In the genomic region with DNA sequence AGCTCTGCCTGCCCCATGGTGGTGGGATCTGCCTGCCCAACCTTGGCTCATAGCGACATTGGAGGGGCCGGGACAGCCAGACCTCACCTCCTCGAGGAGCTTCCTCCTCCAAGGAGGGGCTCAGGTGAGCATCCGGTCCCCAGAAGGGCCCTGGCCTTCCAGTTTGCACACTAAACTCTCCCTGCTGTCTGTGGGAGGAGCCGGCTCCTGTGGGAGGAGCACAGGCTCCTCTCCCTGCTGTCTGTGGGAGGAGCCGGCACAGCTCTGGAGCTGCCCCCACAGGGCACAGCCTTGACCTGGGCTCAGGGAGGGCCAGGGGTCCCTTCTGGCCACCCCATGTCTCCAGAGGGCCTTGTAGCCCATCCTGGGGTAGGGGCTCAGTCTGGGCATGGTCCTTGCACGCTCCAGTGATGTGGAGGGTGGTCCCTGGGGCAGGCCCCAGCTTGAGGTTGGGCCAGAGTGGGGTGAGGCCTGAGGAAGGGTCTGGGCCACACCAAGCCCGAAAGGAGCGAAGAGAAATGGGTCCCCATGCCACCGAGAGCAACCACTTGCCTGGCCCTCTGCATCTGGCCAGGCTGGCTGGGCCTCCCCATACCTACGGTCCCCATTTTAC, we compare ENCODE assay signal across 23 cellular contexts.
A peak's percentile ranks its signal among the peaks of the same experiment; 100 is the strongest.
DNase-seq lines count a peak whose midpoint lies in the region; ATAC-seq and TF ChIP-seq lines count a peak whose summit lies in the region.
"Had no signal": no experiment of that assay in that cellular context is flagged by ENCODE, and none has a peak within 500 bp of the region (broad histone marks: within the 10 kb centered on the region; RNA-seq: fewer than 3 reads in every experiment).

No MANE protein-coding gene starts in this region.

- H3K9me3 ChIP-seq in Karpas-422 (ENCODE audit: low read length) (no peaks in the 10 kb centered on the region), lower lobe of right lung (no peaks in the 10 kb centered on the region)
- H3K9me3 ChIP-seq: Caco-2, SJSA1 had no signal

- H3K27me3 Mint-ChIP-seq in activated CD4-positive, alpha-beta memory T cell treated with anti-CD3 and anti-CD28 coated beads, Interleukin-2, amount 10 ng/mL, durations not matched to agents 7 days and 5 days: no peaks in the 10 kb centered on the region
- H3K27me3 Mint-ChIP-seq in activated CD4-positive, alpha-beta memory T cell treated with anti-CD3 and anti-CD28 coated beads for 36 hours: peaks cover 5% of the 10 kb centered on the region
- peaks cover 0 to 3% (median 2%) of the 10 kb centered on the region in 3 donors for H3K27me3 Mint-ChIP-seq in CD14-positive monocyte (ENCODE audit: low read depth in 3 of 3)
- H3K27me3 Mint-ChIP-seq: activated naive CD8-positive, alpha-beta T cell treated with anti-CD3 and anti-CD28 coated beads for 36 hours had no signal

- H3K27me3 ChIP-seq in Karpas-422 (ENCODE audit: low read length): no peaks in the 10 kb centered on the region
- H3K27me3 ChIP-seq in lower lobe of right lung (ENCODE audit: low read depth): no peaks in the 10 kb centered on the region
- H3K27me3 ChIP-seq: SJSA1 had no signal

- no peaks in the 10 kb centered on the region for H3K9me3 Mint-ChIP-seq in activated CD4-positive, alpha-beta memory T cell treated with anti-CD3 and anti-CD28 coated beads, Interleukin-2, amount 10 ng/mL, durations not matched to agents 7 days and 5 days
- H3K9me3 Mint-ChIP-seq in activated CD4-positive, alpha-beta memory T cell treated with anti-CD3 and anti-CD28 coated beads for 36 hours: no peaks in the 10 kb centered on the region
- H3K9me3 Mint-ChIP-seq in CD14-positive monocyte: peaks cover 0 to 2% (median 0%) of the 10 kb centered on the region in 7 donors
- H3K9me3 Mint-ChIP-seq: activated naive CD8-positive, alpha-beta T cell treated with anti-CD3 and anti-CD28 coated beads for 36 hours; activated T-helper 17 cell treated with anti-CD3 and anti-CD28 coated beads, Interleukin-2, amount 50 U/mL, for 72 hours; central memory CD8-positive, alpha-beta T cell; T-cell had no signal

- CTCF ChIA-PET in activated CD4-positive, alpha-beta memory T cell treated with anti-CD3 and anti-CD28 coated beads, Interleukin-2, amount 10 ng/mL, durations not matched to agents 7 days and 5 days (lab: Charles Lee): no interaction called here
- CTCF ChIA-PET in activated CD4-positive, alpha-beta memory T cell treated with anti-CD3 and anti-CD28 coated beads for 36 hours (lab: Charles Lee): no interaction called here

- no peak overlapping the region for H3K4me2 ChIP-seq in Karpas-422 (ENCODE audit: low read depth, low read length, poor library complexity, severe bottlenecking)
- H3K4me2 ChIP-seq: smooth muscle cell had no signal

- no peaks in the 10 kb centered on the region for H3K36me3 ChIP-seq in Karpas-422 (ENCODE audit: insufficient read depth, low read length)
- no peaks in the 10 kb centered on the region for H3K36me3 ChIP-seq in lower lobe of right lung
- H3K36me3 ChIP-seq: SJSA1 had no signal

- H3K27ac ChIP-seq in Karpas-422 (ENCODE audit: low read length) (no peak overlapping the region), lower lobe of right lung (no peak overlapping the region)
- H3K27ac ChIP-seq: SJSA1 had no signal

- H3K4me1 Mint-ChIP-seq in activated CD4-positive, alpha-beta memory T cell treated with anti-CD3 and anti-CD28 coated beads, Interleukin-2, amount 10 ng/mL, durations not matched to agents 7 days and 5 days: no peaks in the 10 kb centered on the region
- H3K4me1 Mint-ChIP-seq in activated CD4-positive, alpha-beta memory T cell treated with anti-CD3 and anti-CD28 coated beads for 36 hours (ENCODE audit: low read depth): no peaks in the 10 kb centered on the region
- peaks cover 4% of the 10 kb centered on the region for H3K4me1 Mint-ChIP-seq in CD14-positive monocyte
- H3K4me1 Mint-ChIP-seq: T-cell had no signal

- H3K79me2 ChIP-seq in Karpas-422 (ENCODE audit: low read length): no peaks in the 10 kb centered on the region

- no peaks in the 10 kb centered on the region for H4K20me1 ChIP-seq in Karpas-422 (ENCODE audit: insufficient read depth, low read depth, low read length)

- no peaks in the 10 kb centered on the region for H3K9me2 ChIP-seq in Karpas-422 (replicated peaks; ENCODE audit: insufficient read depth, low read length)

- H3K27ac Mint-ChIP-seq in activated CD4-positive, alpha-beta memory T cell treated with anti-CD3 and anti-CD28 coated beads, Interleukin-2, amount 10 ng/mL, durations not matched to agents 7 days and 5 days: no peak overlapping the region
- no peak overlapping the region for H3K27ac Mint-ChIP-seq in activated CD4-positive, alpha-beta memory T cell treated with anti-CD3 and anti-CD28 coated beads for 36 hours
- no peak overlapping the region for H3K27ac Mint-ChIP-seq in CD14-positive monocyte
- H3K27ac Mint-ChIP-seq: activated naive CD8-positive, alpha-beta T cell treated with anti-CD3 and anti-CD28 coated beads for 36 hours; activated T-helper 17 cell treated with anti-CD3 and anti-CD28 coated beads, Interleukin-2, amount 50 U/mL, for 72 hours; T-cell had no signal

- no peak overlapping the region for H3K4me3 ChIP-seq in Karpas-422 (ENCODE audit: low read length)
- H3K4me3 ChIP-seq in lower lobe of right lung: no peak overlapping the region
- H3K4me3 ChIP-seq: SJSA1, smooth muscle cell had no signal

- no peaks in the 10 kb centered on the region for H3K36me3 Mint-ChIP-seq in activated CD4-positive, alpha-beta memory T cell treated with anti-CD3 and anti-CD28 coated beads, Interleukin-2, amount 10 ng/mL, durations not matched to agents 7 days and 5 days (ENCODE audit: low read depth)
- no peaks in the 10 kb centered on the region for H3K36me3 Mint-ChIP-seq in activated CD4-positive, alpha-beta memory T cell treated with anti-CD3 and anti-CD28 coated beads for 36 hours
- H3K36me3 Mint-ChIP-seq in CD14-positive monocyte: no peaks in the 10 kb centered on the region
- H3K36me3 Mint-ChIP-seq: activated naive CD8-positive, alpha-beta T cell treated with anti-CD3 and anti-CD28 coated beads for 36 hours; T-cell had no signal

- no peak overlapping the region for H3K4me3 Mint-ChIP-seq in activated CD4-positive, alpha-beta memory T cell treated with anti-CD3 and anti-CD28 coated beads, Interleukin-2, amount 10 ng/mL, durations not matched to agents 7 days and 5 days
- no peak overlapping the region for H3K4me3 Mint-ChIP-seq in activated CD4-positive, alpha-beta memory T cell treated with anti-CD3 and anti-CD28 coated beads for 36 hours
- H3K4me3 Mint-ChIP-seq in CD14-positive monocyte: no peak overlapping the region
- H3K4me3 Mint-ChIP-seq: activated naive CD8-positive, alpha-beta T cell treated with anti-CD3 and anti-CD28 coated beads for 36 hours; activated T-helper 17 cell treated with anti-CD3 and anti-CD28 coated beads, Interleukin-2, amount 50 U/mL, for 72 hours; central memory CD8-positive, alpha-beta T cell; T-cell had no signal

- intact Hi-C loops in activated CD4-positive, alpha-beta memory T cell treated with anti-CD3 and anti-CD28 coated beads for 36 hours (cut with micrococcal nuclease): no loop called here
- intact Hi-C loops in CD14-positive monocyte (cut with micrococcal nuclease) (no loop called here), lower lobe of right lung (cut with DNase I) (no loop called here)

- H3K9ac ChIP-seq in Karpas-422 (ENCODE audit: low read length): no peak overlapping the region

- POLR2A ChIA-PET in activated CD4-positive, alpha-beta memory T cell treated with anti-CD3 and anti-CD28 coated beads, Interleukin-2, amount 10 ng/mL, durations not matched to agents 7 days and 5 days (lab: Charles Lee): no interaction called here
- POLR2A ChIA-PET in activated CD4-positive, alpha-beta memory T cell treated with anti-CD3 and anti-CD28 coated beads for 36 hours (lab: Charles Lee): interaction anchor here (0.6 kb wide), 1 partner anchor 85 kb away, joined by 3 read pairs; no protein-coding TSS in a partner anchor

- peak; percentile 13 for DNase-seq in activated CD4-positive, alpha-beta memory T cell treated with anti-CD3 and anti-CD28 coated beads, Interleukin-2, amount 10 ng/mL, durations not matched to agents 7 days and 5 days
- no peak for DNase-seq in activated CD4-positive, alpha-beta memory T cell treated with anti-CD3 and anti-CD28 coated beads for 36 hours
- DNase-seq in CD14-positive monocyte (ENCODE audit: low spot score) (peak; percentile 38), Karpas-422 (peak; percentile 71), lower lobe of right lung (peak; percentile 30)
- DNase-seq: activated naive CD8-positive, alpha-beta T cell treated with anti-CD3 and anti-CD28 coated beads for 36 hours; Caco-2; KG1; left cardiac atrium; mesenchymal stem cell; NCI-H146; nucleus accumbens; substantia nigra had no signal

- H2AFZ ChIP-seq in Karpas-422 (ENCODE audit: low read length): no peak overlapping the region

- ATAC-seq in lower lobe of right lung (no peak), HG03521 (IDR thresholded peaks at IDR 0.05; ENCODE audit: unreplicated experiment) (no peak), GM19463 (IDR thresholded peaks at IDR 0.05; ENCODE audit: unreplicated experiment) (no peak), GM18870 (IDR thresholded peaks at IDR 0.05; ENCODE audit: unreplicated experiment) (no peak)
- ATAC-seq: activated CD4-positive, CD25-positive, alpha-beta regulatory T cell treated with anti-CD3 and anti-CD28 coated beads, Interleukin-2, amount 50 U/mL, for 24 hours; activated T-helper 17 cell treated with anti-CD3 and anti-CD28 coated beads, Interleukin-2, amount 50 U/mL, for 72 hours; left cardiac atrium; Panc1 had no signal

- TF ChIP-seq CTCF in CD14-positive monocyte (IDR thresholded peaks at IDR 0.05): no peak
- TF ChIP-seq CTCF in lower lobe of right lung (IDR thresholded peaks at IDR 0.05): no peak

- H3K4me1 ChIP-seq in Karpas-422 (ENCODE audit: low read length) (peaks cover 5% of the 10 kb centered on the region), lower lobe of right lung (peaks cover 14% of the 10 kb centered on the region)
- H3K4me1 ChIP-seq: Caco-2, SJSA1 had no signal
